1 cellular context compared by ENCODE assay signal in genomic region chr22:20951932-20952380, GRCh38.
A peak's percentile ranks its signal among the peaks of the same experiment; 100 is the strongest.
TF ChIP-seq lines count a peak whose summit lies in the region.

No MANE protein-coding gene starts in this region.

TF ChIP-seq in HepG2, 621 proteins besides CTCF, POLR2A, EP300 and RAD21 (continued from another document and continues in another):
- peak; percentile 32; the same call in 1 of the 2 replicates for TF ChIP-seq E2F1 (CRISPR knock-in tag; IDR thresholded peaks at IDR 0.05)
- peak; percentile 61; the same call in 1 of the 2 replicates for TF ChIP-seq ZNF142 (CRISPR knock-in tag; IDR thresholded peaks at IDR 0.05)
- TF ChIP-seq PAF1 (CRISPR knock-in tag; IDR thresholded peaks at IDR 0.05), result no peak
- no peak for TF ChIP-seq RNF219 (CRISPR knock-in tag; IDR thresholded peaks at IDR 0.05)
- TF ChIP-seq MNT (IDR thresholded peaks at IDR 0.05), result no peak
- TF ChIP-seq SAP130 (CRISPR knock-in tag; IDR thresholded peaks at IDR 0.05; ENCODE audit: low read depth), result peak; percentile 36; the same call in 1 of the 2 replicates
- TF ChIP-seq NFE2 (CRISPR knock-in tag; IDR thresholded peaks at IDR 0.05), result no peak
- TF ChIP-seq MYPOP (CRISPR knock-in tag; IDR thresholded peaks at IDR 0.05), result no peak
- TF ChIP-seq ARID4A (CRISPR knock-in tag; IDR thresholded peaks at IDR 0.05; ENCODE audit: borderline replicate concordance), result no peak
- TF ChIP-seq ESRRA (CRISPR knock-in tag; IDR thresholded peaks at IDR 0.05; ENCODE audit: low read depth), result 0 out of 2 replicates have a peak, but pooled peaks have one; percentile 12
- no peak for TF ChIP-seq ZBTB4 (CRISPR knock-in tag; IDR thresholded peaks at IDR 0.05; ENCODE audit: borderline replicate concordance)
- no peak for TF ChIP-seq HNRNPH1 (optimal IDR thresholded peaks at IDR 0.05; ENCODE audit: low read depth, low read length)
- TF ChIP-seq HNF1B (CRISPR knock-in tag; IDR thresholded peaks at IDR 0.05), result no peak
- no peak for TF ChIP-seq HDAC6 (IDR thresholded peaks at IDR 0.05; ENCODE audit: low read depth, low read length)
- TF ChIP-seq ZNF496 (CRISPR knock-in tag; IDR thresholded peaks at IDR 0.05; ENCODE audit: insufficient replicate concordance), result no peak
- TF ChIP-seq HNRNPLL (IDR thresholded peaks at IDR 0.05; ENCODE audit: low read depth, low read length, poor library complexity, severe bottlenecking), result no peak
- peak; percentile 69; the same call in 1 of the 2 replicates for TF ChIP-seq ZNF503 (CRISPR knock-in tag; IDR thresholded peaks at IDR 0.05)
- TF ChIP-seq DDIT3 (CRISPR knock-in tag; IDR thresholded peaks at IDR 0.05), result no peak
- TF ChIP-seq ATF6 (CRISPR knock-in tag; conservative IDR thresholded peaks at IDR 0.05), result no peak
- TF ChIP-seq ZC3H13 (CRISPR knock-in tag; IDR thresholded peaks at IDR 0.05), result no peak; the same call in 1 of the 2 replicates
- no peak for TF ChIP-seq HES4 (CRISPR knock-in tag; IDR thresholded peaks at IDR 0.05; ENCODE audit: borderline replicate concordance)
- TF ChIP-seq HNRNPL (IDR thresholded peaks at IDR 0.05; ENCODE audit: low read depth, low read length), result no peak
- peak; percentile 69 for TF ChIP-seq HNF4A (CRISPR knock-in tag; IDR thresholded peaks at IDR 0.05)
